1 cellular context compared by ENCODE assay signal in genomic region chr15:62474021-62474770, GRCh38.
TF ChIP-seq lines count a peak whose summit lies in the region.

No MANE protein-coding gene starts in this region.

TF ChIP-seq in IMR-90, 13 proteins besides CTCF, POLR2A, EP300 and RAD21 (continued from another document):
- no peak for TF ChIP-seq MXI1 (IDR thresholded peaks at IDR 0.05; ENCODE audit: borderline replicate concordance, low read depth, low read length)
- TF ChIP-seq NFE2L2 (IDR thresholded peaks at IDR 0.05; ENCODE audit: low read depth, low read length) = no peak
- no peak for TF ChIP-seq RCOR1 (IDR thresholded peaks at IDR 0.05; ENCODE audit: insufficient replicate concordance, low read length)
- TF ChIP-seq SMC3 (IDR thresholded peaks at IDR 0.05; ENCODE audit: low read depth, low read length) = no peak
- no peak for TF ChIP-seq CEBPB (IDR thresholded peaks at IDR 0.05; ENCODE audit: low read depth, low read length)
- TF ChIP-seq, protein P1, sequence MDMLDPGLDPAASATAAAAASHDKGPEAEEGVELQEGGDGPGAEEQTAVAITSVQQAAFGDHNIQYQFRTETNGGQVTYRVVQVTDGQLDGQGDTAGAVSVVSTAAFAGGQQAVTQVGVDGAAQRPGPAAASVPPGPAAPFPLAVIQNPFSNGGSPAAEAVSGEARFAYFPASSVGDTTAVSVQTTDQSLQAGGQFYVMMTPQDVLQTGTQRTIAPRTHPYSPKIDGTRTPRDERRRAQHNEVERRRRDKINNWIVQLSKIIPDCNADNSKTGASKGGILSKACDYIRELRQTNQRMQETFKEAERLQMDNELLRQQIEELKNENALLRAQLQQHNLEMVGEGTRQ (IDR thresholded peaks at IDR 0.05; ENCODE audit: low read depth, low read length) = no peak
- TF ChIP-seq MAZ (IDR thresholded peaks at IDR 0.05; ENCODE audit: borderline replicate concordance, low read depth, low read length) = no peak
- no peak for TF ChIP-seq CHD1 (IDR thresholded peaks at IDR 0.05; ENCODE audit: low read depth, low read length)
- TF ChIP-seq RFX5 (IDR thresholded peaks at IDR 0.05; ENCODE audit: low read depth, low read length) = no peak
- TF ChIP-seq BHLHE40 (IDR thresholded peaks at IDR 0.05; ENCODE audit: low read depth, low read length) = no peak
